ENCODE assay signal across 8 cellular contexts in the genomic region with DNA sequence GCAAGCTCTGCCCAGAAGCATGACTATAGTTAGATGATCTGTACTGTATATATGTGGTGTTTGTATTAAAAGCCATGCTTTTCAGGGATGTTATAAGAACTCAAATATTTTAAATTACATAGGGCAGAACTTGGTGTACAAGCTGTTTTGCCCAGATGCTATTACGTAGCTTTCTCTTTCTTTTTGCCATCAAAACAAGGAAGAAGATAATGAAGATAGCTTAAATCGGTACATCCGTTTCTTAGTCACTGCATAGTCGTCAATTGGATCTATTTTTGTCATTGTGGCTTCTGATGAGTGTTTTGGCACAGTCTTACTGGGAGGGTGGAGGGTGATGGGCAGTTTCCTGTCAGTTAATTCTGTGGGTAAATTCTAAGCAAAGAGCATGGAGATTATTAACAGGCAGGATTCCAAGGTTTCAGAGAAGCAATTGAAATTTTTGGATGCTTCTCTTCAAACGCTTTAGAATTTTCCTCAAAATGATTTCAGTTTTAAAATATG.
DNase-seq lines count a peak whose midpoint lies in the region; ATAC-seq and TF ChIP-seq lines count a peak whose summit lies in the region.

No MANE protein-coding gene starts in this region.

- POLR2A ChIA-PET in activated B cell treated with CpG ODN at 0.5 μM for 24 hours (lab: Charles Lee) = interaction anchor here (1.2 to 3.5 kb wide), 2 partner anchors 12 to 13 kb away, joined by 3 to 21 read pairs; no protein-coding TSS in a partner anchor

- H3K27ac ChIP-seq in duodenal mucosa (ENCODE audit: low read depth, low read length) = peak overlapping the region; percentile 18
- peak overlapping the region in 2 of 3 donors; percentile 21 to 45 for H3K27ac ChIP-seq in thyroid gland

- TF ChIP-seq CTCF in activated B cell treated with CpG ODN at 0.5 μM for 24 hours (IDR thresholded peaks at IDR 0.05) = no peak
- no peak for TF ChIP-seq CTCF in neural crest cell (conservative IDR thresholded peaks at IDR 0.05)
- TF ChIP-seq CTCF in thyroid gland (IDR thresholded peaks at IDR 0.05) = no peak

- CTCF ChIA-PET in activated B cell treated with CpG ODN at 0.5 μM for 24 hours (lab: Charles Lee) = interaction anchor here (0.8 to 2.8 kb wide), 5 partner anchors 12 to 93 kb away, joined by 3 to 11 read pairs (median 3); no protein-coding TSS in a partner anchor

- no peaks in the 10 kb centered on the region for H3K27me3 ChIP-seq in duodenal mucosa (ENCODE audit: control insufficient read depth in 1 of 2, insufficient read depth in 2 of 2, low read length in 2 of 2)
- H3K27me3 ChIP-seq in thyroid gland = no peaks in the 10 kb centered on the region

- H3K4me1 ChIP-seq in duodenal mucosa (ENCODE audit: control insufficient read depth in 1 of 2, insufficient read depth in 2 of 2, low read length in 2 of 2) (peaks cover 0 to 4% of the 10 kb centered on the region in 2 donors), thyroid gland (peaks cover 0 to 14% of the 10 kb centered on the region in 2 donors)

- intact Hi-C loops in activated B cell treated with CpG ODN at 0.5 μM for 24 hours (cut with micrococcal nuclease) = loop anchor here (1.0 to 5.0 kb wide), 8 partner anchors 14 to 1463 kb away; a partner anchor contains a TSS
- intact Hi-C loops in thyroid gland (cut with DNase I) = no loop called here

- H3K36me3 ChIP-seq in duodenal mucosa (ENCODE audit: control insufficient read depth in 1 of 2, insufficient read depth in 2 of 2, low read length in 2 of 2) (no peaks in the 10 kb centered on the region), thyroid gland (no peaks in the 10 kb centered on the region)

- H3K27me3 Mint-ChIP-seq in activated B cell treated with CpG ODN at 0.5 μM for 24 hours (no peaks in the 10 kb centered on the region), neural crest cell (ENCODE audit: low read depth) (no peaks in the 10 kb centered on the region)

- ATAC-seq in GM18502 (IDR thresholded peaks at IDR 0.05; ENCODE audit: poor library complexity, unreplicated experiment) = peak; percentile 91
- peak; percentile 87 for ATAC-seq in HG02678 (IDR thresholded peaks at IDR 0.05; ENCODE audit: unreplicated experiment)
- peak; percentile 79 for ATAC-seq in activated B cell treated with CpG ODN at 0.5 μM for 24 hours (ENCODE audit: low read depth)

- H3K9me3 Mint-ChIP-seq in activated B cell treated with CpG ODN at 0.5 μM for 24 hours = no peaks in the 10 kb centered on the region
- peaks cover 18% of the 10 kb centered on the region for H3K9me3 Mint-ChIP-seq in neural crest cell

- peak overlapping the region; percentile 10 to 24 for H3K9ac ChIP-seq in duodenal mucosa (ENCODE audit: low read depth in 1 of 2, low read length in 2 of 2)

- H3K27ac Mint-ChIP-seq in activated B cell treated with CpG ODN at 0.5 μM for 24 hours (peak overlapping the region; percentile 96), neural crest cell (ENCODE audit: unreplicated experiment) (peak overlapping the region; percentile 75)

- H3K9me3 ChIP-seq in duodenal mucosa (ENCODE audit: control insufficient read depth in 1 of 2, low read length in 2 of 2) (no peaks in the 10 kb centered on the region), thyroid gland (no peaks in the 10 kb centered on the region)

- H3K4me3 ChIP-seq in duodenal mucosa (ENCODE audit: low read depth in 1 of 2, low read length in 2 of 2) (peak overlapping the region; percentile 27 to 46), thyroid gland (replicated peaks in 1 of 3) (no peak overlapping the region)

- H3K4me1 Mint-ChIP-seq in activated B cell treated with CpG ODN at 0.5 μM for 24 hours (peaks cover 52% of the 10 kb centered on the region), neural crest cell (peaks cover 25% of the 10 kb centered on the region)

- 30 to 62% methylated on average over 5 of the region's 5 CpGs for WGBS in thyroid gland, 2 donors

- DNase-seq in NCI-H1436 (lab: John Stamatoyannopoulos, UW) (peak; percentile 32), activated B cell treated with CpG ODN at 0.5 μM for 24 hours (no peak), neural crest cell (ENCODE audit: low read depth, low spot score) (no peak), thyroid gland (no peak), DMS 273 (lab: John Stamatoyannopoulos, UW; ENCODE audit: unreplicated experiment) (no peak)

- no peak for TF ChIP-seq POLR2A in thyroid gland (IDR thresholded peaks at IDR 0.05)

- H3K36me3 Mint-ChIP-seq in activated B cell treated with CpG ODN at 0.5 μM for 24 hours (ENCODE audit: low read depth) (no peaks in the 10 kb centered on the region), neural crest cell (ENCODE audit: low read depth) (peaks cover 17% of the 10 kb centered on the region)

- H3K4me3 Mint-ChIP-seq in activated B cell treated with CpG ODN at 0.5 μM for 24 hours (peak overlapping the region; percentile 78), neural crest cell (no peak overlapping the region)

Comparison
In these comparisons a context has a peak if more than half of its experiments do, and no peak if none do; other contexts are left out.
1. H3K4me3 ChIP-seq: peak in duodenal mucosa (2 of 2); none in thyroid gland (0 of 3).
2. Peak in every context shown above with its lines, with median percentiles within 50 percentile points of each other: ATAC-seq.